ENCODE assay signal across 14 cellular contexts in the genomic region with DNA sequence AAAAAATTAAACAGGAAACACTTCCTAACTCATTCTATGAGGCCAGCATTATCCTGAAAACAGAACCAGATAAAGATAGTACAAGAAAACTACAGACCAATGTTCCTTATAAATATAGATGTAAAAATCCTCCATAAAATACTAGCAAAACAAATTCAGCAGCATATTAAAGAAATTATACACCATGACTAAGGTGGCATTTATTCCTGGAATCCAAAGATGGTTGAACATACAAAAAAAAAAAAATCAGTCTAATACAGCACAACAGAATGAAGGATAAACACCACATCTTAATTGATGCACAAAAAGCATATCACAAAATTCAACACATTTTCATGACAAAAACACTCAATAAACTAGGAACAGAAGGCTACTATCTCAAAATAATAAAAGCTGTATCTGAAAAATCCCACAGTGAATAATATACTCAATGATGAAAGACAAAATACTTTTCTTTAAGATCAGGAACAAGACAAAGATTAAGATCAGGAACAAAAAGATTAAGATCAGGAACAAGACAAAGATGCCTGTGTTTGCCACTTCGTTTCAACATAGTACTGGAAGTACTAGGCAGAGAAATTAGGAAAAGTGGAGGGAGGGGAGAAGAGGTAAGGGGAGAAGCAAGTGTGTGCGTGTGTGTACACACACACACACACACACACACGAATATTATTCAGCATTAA.
A peak's percentile ranks its signal among the peaks of the same experiment; 100 is the strongest.
DNase-seq lines count a peak whose midpoint lies in the region; ATAC-seq and TF ChIP-seq lines count a peak whose summit lies in the region.
"Had no signal": no experiment of that assay in that cellular context is flagged by ENCODE, and none has a peak within 500 bp of the region (broad histone marks: within the 10 kb centered on the region; RNA-seq: fewer than 3 reads in every experiment).

No MANE protein-coding gene starts in this region.

- DNase-seq in HS-5 (ENCODE audit: low read depth): peak; percentile 34
- peak; percentile 65 for DNase-seq in amniotic epithelial cell (ENCODE audit: low read depth)
- DNase-seq in fibroblast of pulmonary artery (ENCODE audit: low read depth): peak; percentile 12
- no peak for DNase-seq in mucosa of descending colon
- DNase-seq in effector CD8-positive, alpha-beta T cell (lab: John Stamatoyannopoulos, UW): no peak
- DNase-seq in NCI-H1436 treated with DMSO at 0.1 percent for 48 hours (lab: John Stamatoyannopoulos, UW): no peak
- DNase-seq: DMS153, gastrocnemius medialis, NCI-H2029 treated with DMSO at 0.1 percent for 48 hours, NCI-H446, SHP77 treated with DMSO at 0.1 percent for 48 hours, thyroid gland had no signal

- H3K36me3 ChIP-seq in mucosa of descending colon (ENCODE audit: low read depth): peaks cover 5% of the 10 kb centered on the region

- no peak for TF ChIP-seq CTCF in 22Rv1 (IDR thresholded peaks at IDR 0.05)
- TF ChIP-seq CTCF in fibroblast of pulmonary artery (IDR thresholded peaks at IDR 0.05; ENCODE audit: low read length, missing control alignments): no peak
- TF ChIP-seq CTCF in mucosa of descending colon (IDR thresholded peaks at IDR 0.05): no peak

- no peak for ATAC-seq in mucosa of descending colon
- no peak for ATAC-seq in GM18873 (IDR thresholded peaks at IDR 0.05; ENCODE audit: low FRiP score, unreplicated experiment)
- ATAC-seq: gastrocnemius medialis had no signal

- H3K4me3 ChIP-seq in fibroblast of pulmonary artery (replicated peaks; ENCODE audit: low read depth, low read length) (no peak overlapping the region), mucosa of descending colon (no peak overlapping the region)
- H3K4me3 ChIP-seq: gastrocnemius medialis, thyroid gland had no signal

- H3K4me1 ChIP-seq in mucosa of descending colon (ENCODE audit: low read depth): no peaks in the 10 kb centered on the region
- H3K4me1 ChIP-seq: gastrocnemius medialis, thyroid gland had no signal

- H3K27ac ChIP-seq in 22Rv1: peak overlapping the region; percentile 42
- H3K27ac ChIP-seq: gastrocnemius medialis, thyroid gland had no signal

- H3K9me3 ChIP-seq in mucosa of descending colon: no peaks in the 10 kb centered on the region
- H3K9me3 ChIP-seq: gastrocnemius medialis, thyroid gland had no signal

- intact Hi-C loops in mucosa of descending colon (cut with DNase I, micrococcal nuclease): no loop called here

Comparison
In these comparisons a context has a peak if more than half of its experiments do, and no peak if none do; other contexts are left out.
1. DNase-seq: peak in HS-5 (single experiment), amniotic epithelial cell (single experiment) and fibroblast of pulmonary artery (single experiment); none in mucosa of descending colon (0 of 3), effector CD8-positive, alpha-beta T cell (single experiment) and NCI-H1436 treated with DMSO at 0.1 percent for 48 hours (single experiment).